In the genomic region with DNA sequence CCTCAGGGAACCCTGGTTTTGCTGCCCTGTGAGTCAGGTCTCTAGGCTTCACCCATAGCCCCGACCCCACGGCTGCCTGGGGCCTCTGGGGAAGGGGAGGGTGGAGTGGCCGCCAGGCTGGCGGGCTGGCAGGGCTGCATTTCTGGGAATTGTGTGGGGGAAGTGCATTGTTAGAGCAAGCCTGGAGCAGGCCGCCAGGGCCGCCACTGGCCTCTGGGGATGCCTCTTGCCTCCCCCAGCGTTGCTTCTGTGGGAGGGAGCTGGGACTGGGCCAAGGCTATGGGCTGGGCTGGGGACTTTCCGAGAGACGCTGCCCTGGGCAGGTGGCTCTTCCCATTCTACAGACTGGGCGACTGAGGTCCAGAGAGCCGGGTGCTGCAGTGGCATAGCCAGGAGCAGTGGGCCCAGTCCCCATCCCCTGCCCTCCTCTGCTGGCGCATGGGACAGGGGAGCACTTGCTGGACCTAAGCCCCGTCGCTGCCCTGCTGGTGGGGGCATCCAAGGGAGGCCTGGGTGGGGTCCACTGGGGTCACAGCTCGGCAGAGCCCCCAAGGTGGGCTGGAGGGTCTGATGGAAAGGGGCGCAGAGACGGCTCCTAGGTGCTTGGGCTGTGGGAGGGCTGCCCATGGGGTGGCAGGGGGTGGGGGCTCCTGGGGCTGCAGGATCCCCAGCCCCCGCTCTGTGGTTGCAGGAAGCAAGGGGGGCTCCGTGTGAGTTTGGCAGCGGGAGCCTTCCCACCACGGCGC, we compare ENCODE assay signal across 1 cellular context.
TF ChIP-seq lines count a peak whose summit lies in the region.

No MANE protein-coding gene starts in this region.

TF ChIP-seq in HepG2, 621 proteins besides CTCF, POLR2A, EP300 and RAD21 (continued from another document and continues in another):
- TF ChIP-seq, protein P1, sequence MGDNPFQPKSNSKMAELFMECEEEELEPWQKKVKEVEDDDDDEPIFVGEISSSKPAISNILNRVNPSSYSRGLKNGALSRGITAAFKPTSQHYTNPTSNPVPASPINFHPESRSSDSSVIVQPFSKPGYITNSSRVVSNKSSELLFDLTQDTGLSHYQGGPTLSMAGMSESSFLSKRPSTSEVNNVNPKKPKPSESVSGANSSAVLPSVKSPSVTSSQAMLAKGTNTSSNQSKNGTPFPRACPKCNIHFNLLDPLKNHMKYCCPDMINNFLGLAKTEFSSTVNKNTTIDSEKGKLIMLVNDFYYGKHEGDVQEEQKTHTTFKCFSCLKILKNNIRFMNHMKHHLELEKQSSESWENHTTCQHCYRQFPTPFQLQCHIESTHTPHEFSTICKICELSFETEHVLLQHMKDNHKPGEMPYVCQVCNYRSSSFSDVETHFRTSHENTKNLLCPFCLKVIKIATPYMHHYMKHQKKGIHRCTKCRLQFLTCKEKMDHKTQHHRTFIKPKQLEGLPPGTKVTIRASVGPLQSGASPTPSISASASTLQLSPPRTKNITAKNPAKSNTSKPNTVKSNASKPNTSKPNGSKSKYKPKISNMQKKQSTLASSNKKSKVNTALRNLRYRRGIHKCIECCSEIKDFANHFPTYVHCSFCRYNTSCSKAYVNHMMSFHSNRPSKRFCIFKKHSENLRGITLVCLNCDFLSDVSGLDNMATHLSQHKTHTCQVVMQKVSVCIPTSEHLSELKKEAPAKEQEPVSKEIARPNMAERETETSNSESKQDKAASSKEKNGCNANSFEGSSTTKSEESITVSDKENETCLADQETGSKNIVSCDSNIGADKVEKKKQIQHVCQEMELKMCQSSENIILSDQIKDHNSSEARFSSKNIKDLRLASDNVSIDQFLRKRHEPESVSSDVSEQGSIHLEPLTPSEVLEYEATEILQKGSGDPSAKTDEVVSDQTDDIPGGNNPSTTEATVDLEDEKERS (CRISPR knock-in tag; IDR thresholded peaks at IDR 0.05) = 0 out of 2 replicates have a peak, but pooled peaks have one; percentile 5
- TF ChIP-seq, protein P2, sequence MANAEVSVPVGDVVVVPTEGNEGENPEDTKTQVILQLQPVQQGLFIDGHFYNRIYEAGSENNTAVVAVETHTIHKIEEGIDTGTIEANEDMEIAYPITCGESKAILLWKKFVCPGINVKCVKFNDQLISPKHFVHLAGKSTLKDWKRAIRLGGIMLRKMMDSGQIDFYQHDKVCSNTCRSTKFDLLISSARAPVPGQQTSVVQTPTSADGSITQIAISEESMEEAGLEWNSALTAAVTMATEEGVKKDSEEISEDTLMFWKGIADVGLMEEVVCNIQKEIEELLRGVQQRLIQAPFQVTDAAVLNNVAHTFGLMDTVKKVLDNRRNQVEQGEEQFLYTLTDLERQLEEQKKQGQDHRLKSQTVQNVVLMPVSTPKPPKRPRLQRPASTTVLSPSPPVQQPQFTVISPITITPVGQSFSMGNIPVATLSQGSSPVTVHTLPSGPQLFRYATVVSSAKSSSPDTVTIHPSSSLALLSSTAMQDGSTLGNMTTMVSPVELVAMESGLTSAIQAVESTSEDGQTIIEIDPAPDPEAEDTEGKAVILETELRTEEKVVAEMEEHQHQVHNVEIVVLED (CRISPR knock-in tag; IDR thresholded peaks at IDR 0.05; ENCODE audit: borderline replicate concordance) = no peak
- TF ChIP-seq GLI4 (CRISPR knock-in tag; IDR thresholded peaks at IDR 0.05; ENCODE audit: borderline replicate concordance) (no peak; the same call in 1 of the 2 replicates), ZNF652 (CRISPR knock-in tag; IDR thresholded peaks at IDR 0.05; ENCODE audit: borderline replicate concordance, low read depth) (no peak; the same call in 1 of the 2 replicates), ZNF878 (CRISPR knock-in tag; IDR thresholded peaks at IDR 0.05) (no peak), ZNF891 (CRISPR knock-in tag; IDR thresholded peaks at IDR 0.05) (no peak), REL (CRISPR knock-in tag; conservative IDR thresholded peaks at IDR 0.05) (no peak), SAP130 (CRISPR knock-in tag; IDR thresholded peaks at IDR 0.05; ENCODE audit: low read depth) (peak; percentile 72), MAZ (IDR thresholded peaks at IDR 0.05; ENCODE audit: borderline replicate concordance, low read depth, low read length) (peak; percentile 38), MAZ (CRISPR knock-in tag; IDR thresholded peaks at IDR 0.05; ENCODE audit: low read depth) (no peak), FLYWCH1 (CRISPR knock-in tag; IDR thresholded peaks at IDR 0.05) (no peak), ZNF619 (CRISPR knock-in tag; IDR thresholded peaks at IDR 0.05) (0 out of 2 replicates have a peak, but pooled peaks have one; percentile 90), ZNF232 (CRISPR knock-in tag; IDR thresholded peaks at IDR 0.05; ENCODE audit: borderline replicate concordance) (peak; percentile 81; the same call in 1 of the 2 replicates), BRD4 (CRISPR knock-in tag; IDR thresholded peaks at IDR 0.05) (peak; percentile 88), ETV6 (CRISPR knock-in tag; conservative IDR thresholded peaks at IDR 0.05) (peak; percentile 25; the same call in 1 of the 2 replicates), EEA1 (CRISPR knock-in tag; IDR thresholded peaks at IDR 0.05; ENCODE audit: borderline replicate concordance) (no peak), RXRA (CRISPR knock-in tag; IDR thresholded peaks at IDR 0.05) (peak; percentile 78; the same call in 1 of the 2 replicates), MEIS1 (CRISPR knock-in tag; IDR thresholded peaks at IDR 0.05; ENCODE audit: borderline replicate concordance) (no peak; the same call in 1 of the 2 replicates), KLF6 (CRISPR knock-in tag; IDR thresholded peaks at IDR 0.05) (no peak), ASH2L (IDR thresholded peaks at IDR 0.05; ENCODE audit: insufficient read length, low read depth, low read length) (peak; percentile 37), ZNF547 (CRISPR knock-in tag; IDR thresholded peaks at IDR 0.05) (peak; percentile 46; the same call in 1 of the 2 replicates), SALL1 (CRISPR knock-in tag; IDR thresholded peaks at IDR 0.05) (peak; percentile 39), ZKSCAN5 (CRISPR knock-in tag; IDR thresholded peaks at IDR 0.05) (no peak), ZNF101 (CRISPR knock-in tag; IDR thresholded peaks at IDR 0.05; ENCODE audit: borderline replicate concordance, low read depth) (no peak), ARNT (IDR thresholded peaks at IDR 0.05) (no peak), MED13 (CRISPR knock-in tag; IDR thresholded peaks at IDR 0.05) (0 out of 2 replicates have a peak, but pooled peaks have one; percentile 35), SETDB1 (CRISPR knock-in tag; IDR thresholded peaks at IDR 0.05; ENCODE audit: borderline replicate concordance) (no peak), ZNF607 (CRISPR knock-in tag; IDR thresholded peaks at IDR 0.05; ENCODE audit: borderline replicate concordance) (no peak), ZNF12 (CRISPR knock-in tag; IDR thresholded peaks at IDR 0.05) (0 out of 2 replicates have a peak, but pooled peaks have one; percentile 13), RCOR2 (CRISPR knock-in tag; IDR thresholded peaks at IDR 0.05) (peak; percentile 98)
- TF ChIP-seq, protein P3, sequence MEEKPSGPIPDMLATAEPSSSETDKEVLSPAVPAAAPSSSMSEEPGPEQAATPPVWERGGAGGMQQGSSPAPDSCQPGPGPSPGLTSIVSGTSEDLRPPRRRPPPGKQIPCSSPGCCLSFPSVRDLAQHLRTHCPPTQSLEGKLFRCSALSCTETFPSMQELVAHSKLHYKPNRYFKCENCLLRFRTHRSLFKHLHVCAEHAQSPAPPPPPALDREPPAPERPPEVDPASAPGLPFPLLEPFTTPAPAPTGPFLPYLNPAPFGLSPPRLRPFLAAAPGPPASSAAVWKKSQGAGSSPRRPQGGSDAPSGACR (CRISPR knock-in tag; IDR thresholded peaks at IDR 0.05) = no peak
- TF ChIP-seq, protein P4, sequence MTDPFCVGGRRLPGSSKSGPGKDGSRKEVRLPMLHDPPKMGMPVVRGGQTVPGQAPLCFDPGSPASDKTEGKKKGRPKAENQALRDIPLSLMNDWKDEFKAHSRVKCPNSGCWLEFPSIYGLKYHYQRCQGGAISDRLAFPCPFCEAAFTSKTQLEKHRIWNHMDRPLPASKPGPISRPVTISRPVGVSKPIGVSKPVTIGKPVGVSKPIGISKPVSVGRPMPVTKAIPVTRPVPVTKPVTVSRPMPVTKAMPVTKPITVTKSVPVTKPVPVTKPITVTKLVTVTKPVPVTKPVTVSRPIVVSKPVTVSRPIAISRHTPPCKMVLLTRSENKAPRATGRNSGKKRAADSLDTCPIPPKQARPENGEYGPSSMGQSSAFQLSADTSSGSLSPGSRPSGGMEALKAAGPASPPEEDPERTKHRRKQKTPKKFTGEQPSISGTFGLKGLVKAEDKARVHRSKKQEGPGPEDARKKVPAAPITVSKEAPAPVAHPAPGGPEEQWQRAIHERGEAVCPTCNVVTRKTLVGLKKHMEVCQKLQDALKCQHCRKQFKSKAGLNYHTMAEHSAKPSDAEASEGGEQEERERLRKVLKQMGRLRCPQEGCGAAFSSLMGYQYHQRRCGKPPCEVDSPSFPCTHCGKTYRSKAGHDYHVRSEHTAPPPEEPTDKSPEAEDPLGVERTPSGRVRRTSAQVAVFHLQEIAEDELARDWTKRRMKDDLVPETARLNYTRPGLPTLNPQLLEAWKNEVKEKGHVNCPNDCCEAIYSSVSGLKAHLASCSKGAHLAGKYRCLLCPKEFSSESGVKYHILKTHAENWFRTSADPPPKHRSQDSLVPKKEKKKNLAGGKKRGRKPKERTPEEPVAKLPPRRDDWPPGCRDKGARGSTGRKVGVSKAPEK (CRISPR knock-in tag; IDR thresholded peaks at IDR 0.05; ENCODE audit: borderline replicate concordance) = no peak
- TF ChIP-seq, protein P5, sequence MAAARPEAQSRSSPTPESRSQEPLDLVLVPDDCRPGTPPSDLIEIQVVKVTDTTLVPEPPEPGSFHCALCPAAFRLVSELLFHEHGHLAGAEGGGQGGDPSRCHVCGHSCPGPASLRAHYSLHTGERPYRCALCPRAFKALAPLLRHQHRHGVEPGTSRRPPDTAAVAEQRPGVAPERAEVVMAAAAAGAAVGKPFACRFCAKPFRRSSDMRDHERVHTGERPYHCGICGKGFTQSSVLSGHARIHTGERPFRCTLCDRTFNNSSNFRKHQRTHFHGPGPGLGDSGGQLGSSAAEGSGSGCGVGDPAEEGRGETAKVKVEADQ (CRISPR knock-in tag; IDR thresholded peaks at IDR 0.05; ENCODE audit: borderline replicate concordance) = no peak
- TF ChIP-seq, protein P6, sequence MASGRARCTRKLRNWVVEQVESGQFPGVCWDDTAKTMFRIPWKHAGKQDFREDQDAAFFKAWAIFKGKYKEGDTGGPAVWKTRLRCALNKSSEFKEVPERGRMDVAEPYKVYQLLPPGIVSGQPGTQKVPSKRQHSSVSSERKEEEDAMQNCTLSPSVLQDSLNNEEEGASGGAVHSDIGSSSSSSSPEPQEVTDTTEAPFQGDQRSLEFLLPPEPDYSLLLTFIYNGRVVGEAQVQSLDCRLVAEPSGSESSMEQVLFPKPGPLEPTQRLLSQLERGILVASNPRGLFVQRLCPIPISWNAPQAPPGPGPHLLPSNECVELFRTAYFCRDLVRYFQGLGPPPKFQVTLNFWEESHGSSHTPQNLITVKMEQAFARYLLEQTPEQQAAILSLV (CRISPR knock-in tag; IDR thresholded peaks at IDR 0.05; ENCODE audit: borderline replicate concordance) = no peak
- TF ChIP-seq, protein P7, sequence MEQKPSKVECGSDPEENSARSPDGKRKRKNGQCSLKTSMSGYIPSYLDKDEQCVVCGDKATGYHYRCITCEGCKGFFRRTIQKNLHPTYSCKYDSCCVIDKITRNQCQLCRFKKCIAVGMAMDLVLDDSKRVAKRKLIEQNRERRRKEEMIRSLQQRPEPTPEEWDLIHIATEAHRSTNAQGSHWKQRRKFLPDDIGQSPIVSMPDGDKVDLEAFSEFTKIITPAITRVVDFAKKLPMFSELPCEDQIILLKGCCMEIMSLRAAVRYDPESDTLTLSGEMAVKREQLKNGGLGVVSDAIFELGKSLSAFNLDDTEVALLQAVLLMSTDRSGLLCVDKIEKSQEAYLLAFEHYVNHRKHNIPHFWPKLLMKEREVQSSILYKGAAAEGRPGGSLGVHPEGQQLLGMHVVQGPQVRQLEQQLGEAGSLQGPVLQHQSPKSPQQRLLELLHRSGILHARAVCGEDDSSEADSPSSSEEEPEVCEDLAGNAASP (CRISPR knock-in tag; IDR thresholded peaks at IDR 0.05; ENCODE audit: borderline replicate concordance) = peak; percentile 53; the same call in 1 of the 2 replicates
- TF ChIP-seq, protein P8, sequence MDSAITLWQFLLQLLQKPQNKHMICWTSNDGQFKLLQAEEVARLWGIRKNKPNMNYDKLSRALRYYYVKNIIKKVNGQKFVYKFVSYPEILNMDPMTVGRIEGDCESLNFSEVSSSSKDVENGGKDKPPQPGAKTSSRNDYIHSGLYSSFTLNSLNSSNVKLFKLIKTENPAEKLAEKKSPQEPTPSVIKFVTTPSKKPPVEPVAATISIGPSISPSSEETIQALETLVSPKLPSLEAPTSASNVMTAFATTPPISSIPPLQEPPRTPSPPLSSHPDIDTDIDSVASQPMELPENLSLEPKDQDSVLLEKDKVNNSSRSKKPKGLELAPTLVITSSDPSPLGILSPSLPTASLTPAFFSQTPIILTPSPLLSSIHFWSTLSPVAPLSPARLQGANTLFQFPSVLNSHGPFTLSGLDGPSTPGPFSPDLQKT (CRISPR knock-in tag; IDR thresholded peaks at IDR 0.05; ENCODE audit: borderline replicate concordance) = peak; percentile 6; the same call in 1 of the 2 replicates
- TF ChIP-seq, protein P9, sequence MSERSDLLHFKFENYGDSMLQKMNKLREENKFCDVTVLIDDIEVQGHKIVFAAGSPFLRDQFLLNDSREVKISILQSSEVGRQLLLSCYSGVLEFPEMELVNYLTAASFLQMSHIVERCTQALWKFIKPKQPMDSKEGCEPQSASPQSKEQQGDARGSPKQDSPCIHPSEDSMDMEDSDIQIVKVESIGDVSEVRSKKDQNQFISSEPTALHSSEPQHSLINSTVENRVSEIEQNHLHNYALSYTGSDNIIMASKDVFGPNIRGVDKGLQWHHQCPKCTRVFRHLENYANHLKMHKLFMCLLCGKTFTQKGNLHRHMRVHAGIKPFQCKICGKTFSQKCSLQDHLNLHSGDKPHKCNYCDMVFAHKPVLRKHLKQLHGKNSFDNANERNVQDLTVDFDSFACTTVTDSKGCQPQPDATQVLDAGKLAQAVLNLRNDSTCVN (CRISPR knock-in tag; IDR thresholded peaks at IDR 0.05; ENCODE audit: borderline replicate concordance) = 0 out of 2 replicates have a peak, but pooled peaks have one; percentile 42
- TF ChIP-seq, protein P10, sequence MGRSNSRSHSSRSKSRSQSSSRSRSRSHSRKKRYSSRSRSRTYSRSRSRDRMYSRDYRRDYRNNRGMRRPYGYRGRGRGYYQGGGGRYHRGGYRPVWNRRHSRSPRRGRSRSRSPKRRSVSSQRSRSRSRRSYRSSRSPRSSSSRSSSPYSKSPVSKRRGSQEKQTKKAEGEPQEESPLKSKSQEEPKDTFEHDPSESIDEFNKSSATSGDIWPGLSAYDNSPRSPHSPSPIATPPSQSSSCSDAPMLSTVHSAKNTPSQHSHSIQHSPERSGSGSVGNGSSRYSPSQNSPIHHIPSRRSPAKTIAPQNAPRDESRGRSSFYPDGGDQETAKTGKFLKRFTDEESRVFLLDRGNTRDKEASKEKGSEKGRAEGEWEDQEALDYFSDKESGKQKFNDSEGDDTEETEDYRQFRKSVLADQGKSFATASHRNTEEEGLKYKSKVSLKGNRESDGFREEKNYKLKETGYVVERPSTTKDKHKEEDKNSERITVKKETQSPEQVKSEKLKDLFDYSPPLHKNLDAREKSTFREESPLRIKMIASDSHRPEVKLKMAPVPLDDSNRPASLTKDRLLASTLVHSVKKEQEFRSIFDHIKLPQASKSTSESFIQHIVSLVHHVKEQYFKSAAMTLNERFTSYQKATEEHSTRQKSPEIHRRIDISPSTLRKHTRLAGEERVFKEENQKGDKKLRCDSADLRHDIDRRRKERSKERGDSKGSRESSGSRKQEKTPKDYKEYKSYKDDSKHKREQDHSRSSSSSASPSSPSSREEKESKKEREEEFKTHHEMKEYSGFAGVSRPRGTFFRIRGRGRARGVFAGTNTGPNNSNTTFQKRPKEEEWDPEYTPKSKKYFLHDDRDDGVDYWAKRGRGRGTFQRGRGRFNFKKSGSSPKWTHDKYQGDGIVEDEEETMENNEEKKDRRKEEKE (IDR thresholded peaks at IDR 0.05) = no peak
